In the genomic region with DNA sequence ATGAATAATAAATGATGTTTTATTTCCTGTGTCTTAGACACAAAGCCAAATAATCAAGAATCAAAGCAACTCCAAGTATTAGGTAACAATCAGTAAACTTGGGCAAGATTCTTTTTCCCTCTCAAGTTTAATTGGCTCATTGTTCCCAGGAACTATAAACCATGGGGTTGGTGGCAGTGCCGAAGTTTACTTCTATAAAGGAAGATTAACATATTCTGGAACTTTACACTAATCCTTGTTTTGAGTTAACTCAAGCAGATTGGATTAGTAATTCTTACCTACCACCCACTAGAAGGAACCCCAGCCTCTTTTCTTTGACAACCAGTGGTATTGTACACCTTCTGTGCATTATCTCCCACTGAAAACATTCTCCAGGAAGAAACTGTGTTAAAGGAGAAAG, we compare ENCODE assay signal across 32 cellular contexts.
"Had no signal": no experiment of that assay in that cellular context is flagged by ENCODE, and none has a peak within 500 bp of the region (broad histone marks: within the 10 kb centered on the region; RNA-seq: fewer than 3 reads in every experiment).

No MANE protein-coding gene starts in this region.

- H3K4me3 ChIP-seq: ascending aorta, cardiac muscle cell, Peyer's patch had no signal

- H3K9me3 ChIP-seq: ascending aorta, Peyer's patch had no signal

- H3K4me3 Mint-ChIP-seq: activated B cell treated with CpG ODN at 0.5 μM for 24 hours; activated CD4-positive, alpha-beta memory T cell treated with anti-CD3 and anti-CD28 coated beads, Interleukin-2, amount 10 ng/mL, durations not matched to agents 7 days and 5 days; activated CD8-positive, alpha-beta memory T cell treated with anti-CD3 and anti-CD28 coated beads, Interleukin-2, amount 10 ng/mL, durations not matched to agents 7 days and 5 days; activated naive CD8-positive, alpha-beta T cell treated with anti-CD3 and anti-CD28 coated beads for 36 hours; central memory CD8-positive, alpha-beta T cell had no signal

- ATAC-seq: activated CD8-positive, alpha-beta memory T cell treated with anti-CD3 and anti-CD28 coated beads, Interleukin-2, amount 10 ng/mL, durations not matched to agents 7 days and 5 days; PC-3; Right ventricle myocardium inferior had no signal

- H3K27ac ChIP-seq: ascending aorta, cardiac muscle cell, Peyer's patch, RWPE1, VCaP had no signal

- H3K9me3 Mint-ChIP-seq: activated B cell treated with CpG ODN at 0.5 μM for 24 hours; activated CD4-positive, alpha-beta memory T cell treated with anti-CD3 and anti-CD28 coated beads, Interleukin-2, amount 10 ng/mL, durations not matched to agents 7 days and 5 days; activated naive CD8-positive, alpha-beta T cell treated with anti-CD3 and anti-CD28 coated beads for 36 hours; central memory CD8-positive, alpha-beta T cell had no signal

- H3K27ac Mint-ChIP-seq: activated B cell treated with CpG ODN at 0.5 μM for 24 hours; activated CD4-positive, alpha-beta memory T cell treated with anti-CD3 and anti-CD28 coated beads, Interleukin-2, amount 10 ng/mL, durations not matched to agents 7 days and 5 days; activated CD8-positive, alpha-beta memory T cell treated with anti-CD3 and anti-CD28 coated beads, Interleukin-2, amount 10 ng/mL, durations not matched to agents 7 days and 5 days; activated naive CD8-positive, alpha-beta T cell treated with anti-CD3 and anti-CD28 coated beads for 36 hours had no signal

- H3K36me3 Mint-ChIP-seq: activated CD8-positive, alpha-beta memory T cell treated with anti-CD3 and anti-CD28 coated beads, Interleukin-2, amount 10 ng/mL, durations not matched to agents 7 days and 5 days; activated naive CD8-positive, alpha-beta T cell treated with anti-CD3 and anti-CD28 coated beads for 36 hours had no signal

- DNase-seq: activated B cell treated with CpG ODN at 0.5 μM for 24 hours; activated CD4-positive, alpha-beta memory T cell treated with anti-CD3 and anti-CD28 coated beads, Interleukin-2, amount 10 ng/mL, durations not matched to agents 7 days and 5 days; activated CD4-positive, alpha-beta T cell treated with anti-CD3 and anti-CD28 coated beads for 4 hours; activated CD4-positive, CD25-positive, alpha-beta regulatory T cell treated with anti-CD3 and anti-CD28 coated beads, Interleukin-2, amount 50 U/mL, for 72 hours; activated CD8-positive, alpha-beta memory T cell treated with anti-CD3 and anti-CD28 coated beads for 24 hours; activated CD8-positive, alpha-beta memory T cell treated with anti-CD3 and anti-CD28 coated beads, Interleukin-2, amount 10 ng/mL, durations not matched to agents 7 days and 5 days; activated CD8-positive, alpha-beta memory T cell treated with anti-CD3 and anti-CD28 coated beads, Interleukin-2, amount 50 U/mL, for 48 hours; activated effector memory CD4-positive, alpha-beta T cell treated with Interleukin-2 at 50 U/mL for 16 hours; activated naive CD4-positive, alpha-beta T cell treated with anti-CD3 and anti-CD28 coated beads, Interleukin-2, amount 50 U/mL, for 16 hours; activated naive CD8-positive, alpha-beta T cell treated with anti-CD3 and anti-CD28 coated beads for 36 hours; activated T-cell treated with anti-CD3 and anti-CD28 coated beads, Interleukin-2, amount 50 U/mL, for 48 hours; amniotic stem cell; NCI-H1092 treated with DMSO at 0.1 percent for 48 hours; NCI-H1417 treated with DMSO at 0.1 percent for 48 hours; NCI-H187 treated with DMSO at 0.1 percent for 48 hours; NCI-H2081; NCI-H226; NCI-H446 treated with DMSO at 0.1 percent for 48 hours; NK-92 treated with Interleukin-12 subunit alpha and Interleukin-12 subunit beta, amount 100 ng/mL, for 24 hours; PC-3; Peyer's patch; SIG-M5; SW 1271; T-helper 1 cell; T-helper 2 cell; T-helper 9 cell had no signal

- H3K4me1 Mint-ChIP-seq: activated B cell treated with CpG ODN at 0.5 μM for 24 hours; activated CD4-positive, alpha-beta memory T cell treated with anti-CD3 and anti-CD28 coated beads, Interleukin-2, amount 10 ng/mL, durations not matched to agents 7 days and 5 days; central memory CD8-positive, alpha-beta T cell had no signal

- H3K27me3 ChIP-seq: ascending aorta, cardiac muscle cell, Peyer's patch had no signal

- H3K36me3 ChIP-seq: ascending aorta, cardiac muscle cell, Peyer's patch had no signal

- H3K4me1 ChIP-seq: ascending aorta, Peyer's patch had no signal
